ENCODE assay signal across 15 cellular contexts in the genomic region with DNA sequence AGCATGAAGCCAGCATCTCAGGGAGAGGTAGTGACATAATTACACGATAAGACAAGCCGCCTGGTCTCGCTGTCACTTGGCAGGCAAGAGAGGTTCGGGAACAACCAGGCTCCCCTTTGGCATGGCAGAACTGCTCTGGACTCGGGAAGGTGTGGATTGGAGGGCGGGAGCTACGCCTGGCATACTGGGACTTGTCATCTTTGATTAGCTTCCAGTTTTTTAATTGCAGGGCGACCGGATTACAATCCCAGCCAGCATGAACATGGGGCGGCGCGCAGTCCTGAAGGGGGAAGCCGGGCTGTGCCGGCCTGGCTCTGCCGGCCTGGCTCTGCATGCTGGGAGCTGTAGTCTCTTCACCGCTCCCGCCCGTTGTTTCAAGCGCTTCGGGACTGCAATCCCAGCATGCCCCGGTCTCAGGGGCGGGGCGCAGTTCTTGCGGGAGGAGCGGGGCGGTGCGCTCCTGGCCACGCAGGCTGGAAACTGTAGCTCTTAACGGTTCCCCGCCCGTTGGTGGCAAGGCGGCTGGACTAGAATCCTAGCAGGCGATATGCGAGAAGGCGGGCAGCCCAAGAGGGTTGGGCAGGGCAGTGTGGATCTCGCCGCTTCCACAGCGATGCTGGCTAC. TPM values are rescaled to one million over a fixed set of nuclear protein-coding genes. Genes with fewer than 3 reads are reported as not detected.
DNase-seq lines count a peak whose midpoint lies in the region; ATAC-seq and TF ChIP-seq lines count a peak whose summit lies in the region.
"Had no signal": no experiment of that assay in that cellular context is flagged by ENCODE, and none has a peak within 500 bp of the region (broad histone marks: within the 10 kb centered on the region; RNA-seq: fewer than 3 reads in every experiment).

No MANE protein-coding gene starts in this region.

- no peak overlapping the region for H2BK12ac ChIP-seq in mesenchymal stem cell (ENCODE audit: low read length in 2 of 2)

- H3K4me3 Mint-ChIP-seq in Calu3 (ENCODE audit: low read depth, unreplicated experiment): no peak overlapping the region
- H3K4me3 Mint-ChIP-seq: activated naive CD4-positive, alpha-beta T cell treated with anti-CD3 and anti-CD28 coated beads, Interleukin-2, amount 10 ng/mL, durations not matched to agents 7 days and 5 days; central memory CD8-positive, alpha-beta T cell had no signal

- H4K91ac ChIP-seq in mesenchymal stem cell (ENCODE audit: low read length): no peak overlapping the region

- ATAC-seq in thoracic aorta (ENCODE audit: insufficient number of reproducible peaks, low FRiP score, low read depth) (no peak), HG02763 (IDR thresholded peaks at IDR 0.05; ENCODE audit: unreplicated experiment) (no peak), GM21515 (IDR thresholded peaks at IDR 0.05; ENCODE audit: unreplicated experiment) (no peak)

- peak overlapping the region; percentile 43 for H3K9ac ChIP-seq in mesenchymal stem cell (ENCODE audit: low read length)

- DNase-seq in NCI-H146 (lab: John Stamatoyannopoulos, UW) (peak; percentile 35), NCI-H146 treated with DMSO at 0.1 percent for 48 hours (lab: John Stamatoyannopoulos, UW; ENCODE audit: unreplicated experiment) (no peak), dorsolateral prefrontal cortex (peak in 4 of 10 donors; percentile 5 to 91 (median 63)), mesenchymal stem cell (no peak), thoracic aorta (ENCODE audit: low spot score) (no peak), Calu3 (no peak)
- DNase-seq: 8988T; activated naive CD4-positive, alpha-beta T cell treated with anti-CD3 and anti-CD28 coated beads, Interleukin-2, amount 10 ng/mL, durations not matched to agents 7 days and 5 days; erythroblast; NCI-H226; PC-9 had no signal

- H3K23ac ChIP-seq in mesenchymal stem cell (ENCODE audit: low read length in 2 of 2): no peak overlapping the region

- TF ChIP-seq CTCF in dorsolateral prefrontal cortex (IDR thresholded peaks at IDR 0.05 in 54 of 56, conservative IDR thresholded peaks at IDR 0.05 in 2 of 56; ENCODE audit: low read depth in 1 of 56, partially characterized antibody in 56 of 56): peak in 1 of 56 donors; percentile 12
- TF ChIP-seq CTCF in thoracic aorta (IDR thresholded peaks at IDR 0.05): no peak
- no peak for TF ChIP-seq CTCF in Calu3 (IDR thresholded peaks at IDR 0.05; ENCODE audit: unreplicated experiment)

- H2BK15ac ChIP-seq in mesenchymal stem cell (ENCODE audit: low read depth, poor library complexity, severe bottlenecking): no peak overlapping the region

- no peak overlapping the region for H2BK5ac ChIP-seq in mesenchymal stem cell (ENCODE audit: low read depth, low read length, poor library complexity, severe bottlenecking)

- no peaks in the 10 kb centered on the region for H3K36me3 Mint-ChIP-seq in Calu3 (ENCODE audit: insufficient read depth, unreplicated experiment)

- CTCF ChIA-PET in Calu3 (lab: Charles Lee): no interaction called here

- H3K27ac Mint-ChIP-seq in Calu3 (ENCODE audit: unreplicated experiment): no peak overlapping the region
- H3K27ac Mint-ChIP-seq: activated naive CD4-positive, alpha-beta T cell treated with anti-CD3 and anti-CD28 coated beads, Interleukin-2, amount 10 ng/mL, durations not matched to agents 7 days and 5 days had no signal

- H3K9me3 ChIP-seq in mesenchymal stem cell (ENCODE audit: control insufficient read depth, low read length) (peaks cover 6% of the 10 kb centered on the region), thoracic aorta (no peaks in the 10 kb centered on the region)

- BruUV-seq in Calu3 (replicated peaks; lab: Mats Ljungman, UMichigan): no TSS peak

- H3K14ac ChIP-seq in mesenchymal stem cell (ENCODE audit: low read length in 2 of 2): no peak overlapping the region

- no peak overlapping the region for H2AFZ ChIP-seq in mesenchymal stem cell (ENCODE audit: low read depth, low read length)
- H2AFZ ChIP-seq: PC-9 had no signal

- no peaks in the 10 kb centered on the region for H3K4me1 Mint-ChIP-seq in Calu3 (ENCODE audit: low read depth, unreplicated experiment)
- H3K4me1 Mint-ChIP-seq: activated naive CD4-positive, alpha-beta T cell treated with anti-CD3 and anti-CD28 coated beads, Interleukin-2, amount 10 ng/mL, durations not matched to agents 7 days and 5 days; central memory CD8-positive, alpha-beta T cell had no signal

- H3K79me1 ChIP-seq in mesenchymal stem cell (replicated peaks; ENCODE audit: low read length, poor library complexity, severe bottlenecking): no peaks in the 10 kb centered on the region

- no peak overlapping the region for H3K18ac ChIP-seq in mesenchymal stem cell (ENCODE audit: low read depth in 1 of 2, low read length in 2 of 2)

- H3K4ac ChIP-seq in mesenchymal stem cell (ENCODE audit: low read depth in 1 of 2, low read length in 2 of 2): no peak overlapping the region

- H2BK120ac ChIP-seq in mesenchymal stem cell (ENCODE audit: low read depth, low read length): no peak overlapping the region

- H3K4me2 ChIP-seq in mesenchymal stem cell (ENCODE audit: low read length, poor library complexity, severe bottlenecking): no peak overlapping the region
- H3K4me2 ChIP-seq: PC-9 had no signal

- peak overlapping the region in 38 of 59 donors; percentile 10 to 66 (median 42) for H3K4me3 ChIP-seq in dorsolateral prefrontal cortex
- peak overlapping the region in 1 of 2 experiments; percentile 68 for H3K4me3 ChIP-seq in mesenchymal stem cell (ENCODE audit: insufficient read depth in 1 of 2, low read depth in 1 of 2, low read length in 2 of 2)
- peak overlapping the region; percentile 4 for H3K4me3 ChIP-seq in thoracic aorta
- H3K4me3 ChIP-seq: PC-9 had no signal

- intact Hi-C loops in dorsolateral prefrontal cortex (cut with DNase I) (no loop called here), Calu3 (cut with micrococcal nuclease; ENCODE audit: unreplicated experiment) (no loop called here)

- H3K27me3 ChIP-seq in dorsolateral prefrontal cortex: peaks cover 0 to 16% (median 0%) of the 10 kb centered on the region in 45 donors
- H3K27me3 ChIP-seq in mesenchymal stem cell (ENCODE audit: control insufficient read depth in 1 of 2, insufficient read depth in 1 of 2, low read length in 2 of 2): no peaks in the 10 kb centered on the region
- no peaks in the 10 kb centered on the region for H3K27me3 ChIP-seq in thoracic aorta (replicated peaks; ENCODE audit: insufficient read depth)

- 93% methylated on average over 37 of the region's 38 CpGs for WGBS in mesenchymal stem cell

- no peaks in the 10 kb centered on the region for H3K4me1 ChIP-seq in mesenchymal stem cell (ENCODE audit: control insufficient read depth, insufficient read depth, low read depth, low read length)
- no peaks in the 10 kb centered on the region for H3K4me1 ChIP-seq in thoracic aorta (ENCODE audit: control insufficient read depth in 1 of 2, low read depth in 2 of 2)

- peak overlapping the region in 2 of 59 donors; percentile 56 to 62 for H3K27ac ChIP-seq in dorsolateral prefrontal cortex
- no peak overlapping the region for H3K27ac ChIP-seq in mesenchymal stem cell (ENCODE audit: low read length, poor library complexity, severe bottlenecking)
- H3K27ac ChIP-seq in thoracic aorta: no peak overlapping the region
- H3K27ac ChIP-seq: PC-9 had no signal

- H3K9me3 Mint-ChIP-seq in Calu3 (ENCODE audit: low read depth, unreplicated experiment): peaks cover 13% of the 10 kb centered on the region

- no peak overlapping the region for H2AK5ac ChIP-seq in mesenchymal stem cell (ENCODE audit: low read length, severe bottlenecking)

- no peak overlapping the region for H4K8ac ChIP-seq in mesenchymal stem cell (ENCODE audit: low read length)

- H3K36me3 ChIP-seq in mesenchymal stem cell (ENCODE audit: control insufficient read depth in 1 of 2, insufficient read depth in 2 of 2, low read depth in 1 of 2, low read length in 2 of 2): no peaks in the 10 kb centered on the region
- no peaks in the 10 kb centered on the region for H3K36me3 ChIP-seq in thoracic aorta

- H3K27me3 Mint-ChIP-seq in Calu3 (ENCODE audit: unreplicated experiment): no peaks in the 10 kb centered on the region
- H3K27me3 Mint-ChIP-seq: activated naive CD4-positive, alpha-beta T cell treated with anti-CD3 and anti-CD28 coated beads, Interleukin-2, amount 10 ng/mL, durations not matched to agents 7 days and 5 days; central memory CD8-positive, alpha-beta T cell had no signal

RNA-seq across cellular contexts. Expression of a gene that starts 45.5 kb away (rescaled TPM):
- total RNA-seq in dorsolateral prefrontal cortex (under 1 TPM in 4 of 120 experiments, not detected in 116; 0.10 to 0.13 (median 0.10) TPM), thoracic aorta (not detected), Calu3 (2022) (not detected in 2 replicates)
- polyA plus RNA-seq in mesenchymal stem cell (2013, experiment 1 of 2): not detected
- polyA plus RNA-seq in mesenchymal stem cell (2013, experiment 2 of 2): not detected
- total RNA-seq: PC-9, temporal lobe had no signal
